ENCODE assay signal across 1 cellular context in genomic region chr5:30607301-30607700, GRCh38.
TF ChIP-seq lines count a peak whose summit lies in the region.

No MANE protein-coding gene starts in this region.

TF ChIP-seq in HepG2, 621 proteins besides CTCF, POLR2A, EP300 and RAD21 (continued from another document and continues in another):
- TF ChIP-seq PRMT3 (CRISPR knock-in tag; IDR thresholded peaks at IDR 0.05; ENCODE audit: borderline replicate concordance, low read depth) (no peak), ZNF780A (CRISPR knock-in tag; IDR thresholded peaks at IDR 0.05) (no peak), ATM (IDR thresholded peaks at IDR 0.05; ENCODE audit: borderline replicate concordance) (no peak), DNMT3B (CRISPR knock-in tag; conservative IDR thresholded peaks at IDR 0.05) (no peak), SNAPC4 (CRISPR knock-in tag; IDR thresholded peaks at IDR 0.05) (no peak), ETV6 (CRISPR knock-in tag; conservative IDR thresholded peaks at IDR 0.05) (no peak), ZNF7 (CRISPR knock-in tag; IDR thresholded peaks at IDR 0.05) (no peak), ZNF44 (CRISPR knock-in tag; IDR thresholded peaks at IDR 0.05) (no peak), PAX8 (CRISPR knock-in tag; IDR thresholded peaks at IDR 0.05; ENCODE audit: borderline replicate concordance) (no peak), CREM (IDR thresholded peaks at IDR 0.05) (peak; percentile 14; the same call in 1 of the 2 replicates), CREM (CRISPR knock-in tag; IDR thresholded peaks at IDR 0.05) (no peak), ZNF276 (CRISPR knock-in tag; IDR thresholded peaks at IDR 0.05; ENCODE audit: low read depth) (no peak), RARA (CRISPR knock-in tag; IDR thresholded peaks at IDR 0.05) (0 out of 2 replicates have a peak, but pooled peaks have one; percentile 9), HIVEP1 (CRISPR knock-in tag; IDR thresholded peaks at IDR 0.05) (no peak), PCBP1 (IDR thresholded peaks at IDR 0.05; ENCODE audit: borderline replicate concordance, low read depth, low read length) (no peak), NFAT5 (CRISPR knock-in tag; IDR thresholded peaks at IDR 0.05) (no peak), AHDC1 (CRISPR knock-in tag; IDR thresholded peaks at IDR 0.05; ENCODE audit: borderline replicate concordance) (peak; percentile 74; the same call in 1 of the 2 replicates), KLF16 (CRISPR knock-in tag; IDR thresholded peaks at IDR 0.05) (no peak), SP140L (CRISPR knock-in tag; IDR thresholded peaks at IDR 0.05; ENCODE audit: borderline replicate concordance) (no peak), NAIF1 (CRISPR knock-in tag; IDR thresholded peaks at IDR 0.05; ENCODE audit: borderline replicate concordance) (no peak), ZNF724P (CRISPR knock-in tag; IDR thresholded peaks at IDR 0.05; ENCODE audit: borderline replicate concordance) (no peak), ZNF207 (IDR thresholded peaks at IDR 0.05; ENCODE audit: borderline replicate concordance) (no peak), BRF2 (CRISPR knock-in tag; IDR thresholded peaks at IDR 0.05) (no peak), ZBED4 (CRISPR knock-in tag; IDR thresholded peaks at IDR 0.05; ENCODE audit: borderline replicate concordance) (no peak), KDM6A (CRISPR knock-in tag; IDR thresholded peaks at IDR 0.05; ENCODE audit: low read depth) (no peak), ZNF704 (CRISPR knock-in tag; IDR thresholded peaks at IDR 0.05; ENCODE audit: borderline replicate concordance) (no peak), ZNF337 (CRISPR knock-in tag; IDR thresholded peaks at IDR 0.05; ENCODE audit: borderline replicate concordance, low read depth) (no peak), SMYD3 (CRISPR knock-in tag; IDR thresholded peaks at IDR 0.05) (no peak), SOX6 (IDR thresholded peaks at IDR 0.05) (no peak), SOX6 (CRISPR knock-in tag; IDR thresholded peaks at IDR 0.05) (peak; percentile 53; the same call in 1 of the 2 replicates), NCOR1 (IDR thresholded peaks at IDR 0.05; ENCODE audit: borderline replicate concordance, low read length) (no peak), FOSL2 (CRISPR knock-in tag; IDR thresholded peaks at IDR 0.05) (peak; percentile 68), TBX2 (CRISPR knock-in tag; IDR thresholded peaks at IDR 0.05; ENCODE audit: borderline replicate concordance) (no peak)
